In genomic region chr20:50267041-50267865, GRCh38 we compare ENCODE assay signal across 11 cellular contexts.
DNase-seq lines count a peak whose midpoint lies in the region; ATAC-seq and TF ChIP-seq lines count a peak whose summit lies in the region.
"Had no signal": no experiment of that assay in that cellular context is flagged by ENCODE, and none has a peak within 500 bp of the region (broad histone marks: within the 10 kb centered on the region; RNA-seq: fewer than 3 reads in every experiment).

No MANE protein-coding gene starts in this region.

- TF ChIP-seq CTCF in PC-3 (conservative IDR thresholded peaks at IDR 0.05; ENCODE audit: low read depth, low read length) (0 out of 2 replicates have a peak, but pooled peaks have one; percentile 28), fibroblast of mammary gland (conservative IDR thresholded peaks at IDR 0.05; ENCODE audit: control insufficient read depth, insufficient read depth, low read depth, low read length) (no peak)

- H3K4me3 ChIP-seq in PC-3 (ENCODE audit: low read length) (no peak overlapping the region), fibroblast of mammary gland (ENCODE audit: control insufficient read depth, low read depth, low read length) (no peak overlapping the region)

- H3K9me2 ChIP-seq in PC-3 (replicated peaks; ENCODE audit: low read length), result no peaks in the 10 kb centered on the region

- H3K9me3 ChIP-seq in PC-3 (ENCODE audit: low read length), result no peaks in the 10 kb centered on the region

- H3K4me3 Mint-ChIP-seq in natural killer cell treated with Interleukin-12 subunit alpha and Interleukin-12 subunit beta and Interleukin-15 and Interleukin-18, amount 100 ng/mL, for 72 hours, result no peak overlapping the region

- intact Hi-C loops in PC-3 (cut with micrococcal nuclease), result no loop called here

- CTCF ChIA-PET in PC-3 (lab: Charles Lee), result interaction anchor here (0.9 kb wide), 1 partner anchor 193 kb away, joined by 3 read pairs; no protein-coding TSS in a partner anchor

- no peaks in the 10 kb centered on the region for H3K9me3 Mint-ChIP-seq in natural killer cell treated with Interleukin-12 subunit alpha and Interleukin-12 subunit beta and Interleukin-15 and Interleukin-18, amount 100 ng/mL, for 72 hours

- no peaks in the 10 kb centered on the region for H3K36me3 ChIP-seq in PC-3 (ENCODE audit: low read depth, low read length)

- H3K79me2 ChIP-seq in PC-3 (ENCODE audit: low read length), result no peaks in the 10 kb centered on the region

- POLR2A ChIA-PET in PC-3 (lab: Charles Lee; ENCODE audit: unreplicated experiment), result no interaction called here

- DNase-seq in DMS79 (lab: John Stamatoyannopoulos, UW) (peak; percentile 44), PC-3 (peak; percentile 76), fibroblast of mammary gland (ENCODE audit: low read depth) (peak; percentile 89), pons (ENCODE audit: low spot score) (peak; percentile 39), kidney tubule cell (ENCODE audit: low spot score) (no peak), NCI-H1930 (lab: John Stamatoyannopoulos, UW) (no peak), T-helper 1 cell (no peak)
- DNase-seq in natural killer cell treated with Interleukin-12 subunit alpha and Interleukin-12 subunit beta and Interleukin-15 and Interleukin-18, amount 100 ng/mL, for 72 hours (ENCODE audit: low spot score), result no peak
- DNase-seq: activated CD8-positive, alpha-beta memory T cell treated with anti-CD3 and anti-CD28 coated beads, Interleukin-2, amount 50 U/mL, for 4 hours; GF-D8; glutamatergic neuron had no signal

- no peaks in the 10 kb centered on the region for H4K20me1 ChIP-seq in PC-3 (ENCODE audit: low read length)

- H3K4me1 Mint-ChIP-seq in natural killer cell treated with Interleukin-12 subunit alpha and Interleukin-12 subunit beta and Interleukin-15 and Interleukin-18, amount 100 ng/mL, for 72 hours (ENCODE audit: low read depth in 2 of 2), result peaks cover 13 to 27% of the 10 kb centered on the region in 2 donors

- H3K4me1 ChIP-seq in PC-3 (ENCODE audit: insufficient read depth, low read length), result peaks cover 18% of the 10 kb centered on the region

- no TSS peak for BruUV-seq in PC-3 (replicated peaks; lab: Mats Ljungman, UMichigan)

- H3K27ac Mint-ChIP-seq in natural killer cell treated with Interleukin-12 subunit alpha and Interleukin-12 subunit beta and Interleukin-15 and Interleukin-18, amount 100 ng/mL, for 72 hours, result peak overlapping the region in 1 of 2 donors; percentile 69

- no peaks in the 10 kb centered on the region for H3K27me3 ChIP-seq in PC-3 (ENCODE audit: low read length)

- H3K27ac ChIP-seq in PC-3 (ENCODE audit: low read length), result peak overlapping the region; percentile 73

- H3F3A ChIP-seq in PC-3 (ENCODE audit: low read length, unreplicated experiment), result no peaks in the 10 kb centered on the region

- peak; percentile 86 for ATAC-seq in PC-3
- ATAC-seq in natural killer cell treated with Interleukin-12 subunit alpha and Interleukin-12 subunit beta and Interleukin-15 and Interleukin-18, amount 100 ng/mL, for 72 hours, result no peak

- peak overlapping the region; percentile 56 for H3K9ac ChIP-seq in PC-3 (ENCODE audit: low read length)

- H3K4me2 ChIP-seq in PC-3 (ENCODE audit: low read length), result peak overlapping the region; percentile 40

- peak overlapping the region; percentile 55 for H2AFZ ChIP-seq in PC-3 (ENCODE audit: low read length)

- no peaks in the 10 kb centered on the region for H3K36me3 Mint-ChIP-seq in natural killer cell treated with Interleukin-12 subunit alpha and Interleukin-12 subunit beta and Interleukin-15 and Interleukin-18, amount 100 ng/mL, for 72 hours

- H3K27me3 Mint-ChIP-seq in natural killer cell treated with Interleukin-12 subunit alpha and Interleukin-12 subunit beta and Interleukin-15 and Interleukin-18, amount 100 ng/mL, for 72 hours, result peaks cover 13 to 14% of the 10 kb centered on the region in 2 donors

Comparison
In these comparisons a context has a peak if more than half of its experiments do, and no peak if none do; other contexts are left out.
1. DNase-seq: peak in DMS79 (single experiment), PC-3 (single experiment), fibroblast of mammary gland (single experiment) and pons (single experiment); none in kidney tubule cell (single experiment), NCI-H1930 (0 of 2), T-helper 1 cell (0 of 5) and natural killer cell treated with Interleukin-12 subunit alpha and Interleukin-12 subunit beta and Interleukin-15 and Interleukin-18, amount 100 ng/mL, for 72 hours (single experiment).